1 cellular context compared by ENCODE assay signal in genomic region chr1:36464605-36465393, GRCh38.
TF ChIP-seq lines count a peak whose summit lies in the region.

No MANE protein-coding gene starts in this region.

TF ChIP-seq in HEK293, 187 proteins besides CTCF, POLR2A, EP300 and RAD21 (continued from another document and continues in another):
- TF ChIP-seq ZSCAN5A (tag by site-specific recombination; IDR thresholded peaks at IDR 0.05) (no peak), ZNF433 (tag by site-specific recombination; IDR thresholded peaks at IDR 0.05; ENCODE audit: low read depth) (no peak; the same call in 1 of the 2 replicates), ZNF645 (tag by site-specific recombination; IDR thresholded peaks at IDR 0.05) (no peak), MYNN (tag by site-specific recombination; IDR thresholded peaks at IDR 0.05; ENCODE audit: borderline replicate concordance) (no peak), ZNF571 (tag by site-specific recombination; IDR thresholded peaks at IDR 0.05) (no peak), PATZ1 (tag by site-specific recombination; IDR thresholded peaks at IDR 0.05) (peak; percentile 2; the same call in 1 of the 2 replicates), OSR2 (tag by site-specific recombination; IDR thresholded peaks at IDR 0.05) (peak; percentile 55; the same call in 1 of the 2 replicates), ZNF324 (tag by site-specific recombination; IDR thresholded peaks at IDR 0.05) (no peak), ZNF518A (tag by site-specific recombination; conservative IDR thresholded peaks at IDR 0.05; ENCODE audit: low read depth) (no peak), ZNF513 (tag by site-specific recombination; IDR thresholded peaks at IDR 0.05) (no peak), ZNF561 (tag by site-specific recombination; IDR thresholded peaks at IDR 0.05; ENCODE audit: borderline replicate concordance) (no peak), YY1 (tag by site-specific recombination; IDR thresholded peaks at IDR 0.05) (no peak), ZNF354C (tag by site-specific recombination; IDR thresholded peaks at IDR 0.05; ENCODE audit: borderline replicate concordance, low read depth) (no peak), ZEB2 (tag by site-specific recombination; IDR thresholded peaks at IDR 0.05) (no peak), ZNF155 (tag by site-specific recombination; IDR thresholded peaks at IDR 0.05) (no peak), ZFP69B (tag by site-specific recombination; IDR thresholded peaks at IDR 0.05) (no peak; the same call in none of the 2 replicates), ZNF157 (tag by site-specific recombination; IDR thresholded peaks at IDR 0.05) (no peak), ZNF664 (tag by site-specific recombination; IDR thresholded peaks at IDR 0.05) (peak; percentile 100), ZNF16 (tag by site-specific recombination; IDR thresholded peaks at IDR 0.05; ENCODE audit: low read depth) (no peak), GLI2 (tag by site-specific recombination; IDR thresholded peaks at IDR 0.05; ENCODE audit: borderline replicate concordance, low read depth) (no peak), ZFP3 (tag by site-specific recombination; IDR thresholded peaks at IDR 0.05; ENCODE audit: low read depth) (0 out of 2 replicates have a peak, but pooled peaks have one; percentile 12), ZNF791 (tag by site-specific recombination; IDR thresholded peaks at IDR 0.05) (no peak), ZNF416 (tag by site-specific recombination; IDR thresholded peaks at IDR 0.05) (no peak), ZNF292 (tag by site-specific recombination; IDR thresholded peaks at IDR 0.05; ENCODE audit: borderline replicate concordance, low read depth) (no peak), ZNF776 (tag by site-specific recombination; IDR thresholded peaks at IDR 0.05; ENCODE audit: borderline replicate concordance) (no peak), ZNF768 (tag by site-specific recombination; IDR thresholded peaks at IDR 0.05) (0 out of 2 replicates have a peak, but pooled peaks have one; percentile 3), ZBTB17 (tag by site-specific recombination; IDR thresholded peaks at IDR 0.05) (no peak), ZNF10 (tag by site-specific recombination; IDR thresholded peaks at IDR 0.05) (peak; percentile 16; the same call in 1 of the 2 replicates), ZNF362 (tag by site-specific recombination; IDR thresholded peaks at IDR 0.05) (no peak), FEZF1 (tag by site-specific recombination; IDR thresholded peaks at IDR 0.05) (peak; percentile 65; the same call in 1 of the 2 replicates), ZNF488 (tag by site-specific recombination; IDR thresholded peaks at IDR 0.05) (no peak), ZNF747 (tag by site-specific recombination; IDR thresholded peaks at IDR 0.05) (no peak), ZNF692 (tag by site-specific recombination; IDR thresholded peaks at IDR 0.05) (no peak), ZNF837 (tag by site-specific recombination; IDR thresholded peaks at IDR 0.05) (no peak), SALL2 (tag by site-specific recombination; IDR thresholded peaks at IDR 0.05; ENCODE audit: borderline replicate concordance) (no peak), ZSCAN18 (tag by site-specific recombination; IDR thresholded peaks at IDR 0.05) (no peak), ZNF26 (tag by site-specific recombination; IDR thresholded peaks at IDR 0.05) (no peak), ZNF138 (tag by site-specific recombination; IDR thresholded peaks at IDR 0.05; ENCODE audit: borderline replicate concordance) (no peak), ZNF529 (tag by site-specific recombination; IDR thresholded peaks at IDR 0.05; ENCODE audit: insufficient replicate concordance) (no peak), ZNF610 (tag by site-specific recombination; IDR thresholded peaks at IDR 0.05; ENCODE audit: borderline replicate concordance) (no peak), SP3 (tag by site-specific recombination; IDR thresholded peaks at IDR 0.05) (no peak), ZNF248 (tag by site-specific recombination; IDR thresholded peaks at IDR 0.05) (no peak), ZNF654 (tag by site-specific recombination; IDR thresholded peaks at IDR 0.05; ENCODE audit: low read depth) (no peak)
